ENCODE assay signal across 8 cellular contexts in genomic region chr6:73854998-73855718, GRCh38.
DNase-seq lines count a peak whose midpoint lies in the region; ATAC-seq and TF ChIP-seq lines count a peak whose summit lies in the region.

No MANE protein-coding gene starts in this region.

- ATAC-seq in GM18499 (IDR thresholded peaks at IDR 0.05; ENCODE audit: insufficient read depth, unreplicated experiment): peak; percentile 54
- no peak for ATAC-seq in GM19324 (IDR thresholded peaks at IDR 0.05; ENCODE audit: low FRiP score, unreplicated experiment)
- ATAC-seq in HG03442 (IDR thresholded peaks at IDR 0.05; ENCODE audit: unreplicated experiment): no peak

- H2BK5ac ChIP-seq in mesenchymal stem cell (ENCODE audit: low read depth, low read length, poor library complexity, severe bottlenecking): no peak overlapping the region

- no peak overlapping the region for H4K8ac ChIP-seq in mesenchymal stem cell (ENCODE audit: low read length)

- H3K18ac ChIP-seq in mesenchymal stem cell (ENCODE audit: low read depth in 1 of 2, low read length in 2 of 2): no peak overlapping the region

- no peak overlapping the region for H3K14ac ChIP-seq in mesenchymal stem cell (ENCODE audit: low read length in 2 of 2)

- POLR2A ChIA-PET in BJ (lab: Charles Lee): interaction anchor here (0.6 kb wide), 1 partner anchor 199 kb away, joined by 3 read pairs; no protein-coding TSS in a partner anchor

- peaks cover 6% of the 10 kb centered on the region; the same call in 1 of the 2 replicates for H3K4me1 ChIP-seq in OCI-LY3 (ENCODE audit: low read length)
- H3K4me1 ChIP-seq in mesenchymal stem cell (ENCODE audit: control insufficient read depth, insufficient read depth, low read depth, low read length): no peaks in the 10 kb centered on the region

- no peaks in the 10 kb centered on the region for H3K79me2 ChIP-seq in OCI-LY3 (ENCODE audit: low read length)

- H3K23ac ChIP-seq in mesenchymal stem cell (ENCODE audit: low read length in 2 of 2): no peak overlapping the region

- H2AFZ ChIP-seq in OCI-LY3 (ENCODE audit: low read depth, low read length) (peak overlapping the region; percentile 65), mesenchymal stem cell (ENCODE audit: low read depth, low read length) (no peak overlapping the region)

- H3K4ac ChIP-seq in mesenchymal stem cell (ENCODE audit: low read depth in 1 of 2, low read length in 2 of 2): no peak overlapping the region

- no peak overlapping the region for H2BK15ac ChIP-seq in mesenchymal stem cell (ENCODE audit: low read depth, poor library complexity, severe bottlenecking)

- no peak overlapping the region for H4K91ac ChIP-seq in mesenchymal stem cell (ENCODE audit: low read length)

- H3K27ac ChIP-seq in OCI-LY3 (ENCODE audit: low read length): no peak overlapping the region
- H3K27ac ChIP-seq in mesenchymal stem cell (ENCODE audit: low read length, poor library complexity, severe bottlenecking): no peak overlapping the region

- H3K9me3 ChIP-seq in OCI-LY3 (ENCODE audit: insufficient read depth, low read length): no peaks in the 10 kb centered on the region
- H3K9me3 ChIP-seq in mesenchymal stem cell (ENCODE audit: control insufficient read depth, low read length): no peaks in the 10 kb centered on the region

- H2AK5ac ChIP-seq in mesenchymal stem cell (ENCODE audit: low read length, severe bottlenecking): no peak overlapping the region

- H2BK12ac ChIP-seq in mesenchymal stem cell (ENCODE audit: low read length in 2 of 2): no peak overlapping the region

- WGBS in mesenchymal stem cell: no CpG with 5 or more reads among the region's 5 CpGs

- no peaks in the 10 kb centered on the region for H3K36me3 ChIP-seq in BJ (ENCODE audit: control insufficient read depth, insufficient read depth, low read length)
- H3K36me3 ChIP-seq in OCI-LY3 (replicated peaks; ENCODE audit: low read depth, low read length): no peaks in the 10 kb centered on the region
- H3K36me3 ChIP-seq in mesenchymal stem cell (ENCODE audit: control insufficient read depth in 1 of 2, insufficient read depth in 2 of 2, low read depth in 1 of 2, low read length in 2 of 2): peaks cover 0 to 17% of the 10 kb centered on the region in 2 experiments

- CTCF ChIA-PET in BJ (lab: Yijun Ruan, JAX): interaction anchor here (0.6 to 4.8 kb wide), 12 partner anchors 11 to 1355 kb away, joined by 3 to 24 read pairs (median 3); no protein-coding TSS in a partner anchor

- H3K27me3 ChIP-seq in BJ (ENCODE audit: control insufficient read depth, insufficient read depth, low read length) (no peaks in the 10 kb centered on the region), OCI-LY3 (ENCODE audit: low read depth, low read length) (no peaks in the 10 kb centered on the region), mesenchymal stem cell (ENCODE audit: control insufficient read depth in 1 of 2, insufficient read depth in 1 of 2, low read length in 2 of 2) (no peaks in the 10 kb centered on the region)

- no peak for DNase-seq in BJ (ENCODE audit: low read depth)
- peak; percentile 37 for DNase-seq in HuH-7 (ENCODE audit: low spot score)
- peak; percentile 84 for DNase-seq in choroid plexus epithelial cell (ENCODE audit: low read depth)
- peak; percentile 68 for DNase-seq in mesenchymal stem cell

- H3K79me1 ChIP-seq in mesenchymal stem cell (replicated peaks; ENCODE audit: low read length, poor library complexity, severe bottlenecking): no peaks in the 10 kb centered on the region

- H3K4me3 ChIP-seq in BJ (ENCODE audit: low read depth, low read length) (no peak overlapping the region), OCI-LY3 (ENCODE audit: low read length) (peak overlapping the region; percentile 63), choroid plexus epithelial cell (ENCODE audit: low read depth, low read length) (peak overlapping the region; percentile 39), mesenchymal stem cell (ENCODE audit: insufficient read depth in 1 of 2, low read depth in 1 of 2, low read length in 2 of 2) (peak overlapping the region in 1 of 2 experiments; percentile 52)

- no peak overlapping the region for H2BK120ac ChIP-seq in mesenchymal stem cell (ENCODE audit: low read depth, low read length)

- H3K4me2 ChIP-seq in OCI-LY3 (ENCODE audit: low read length) (peak overlapping the region; percentile 75), mesenchymal stem cell (ENCODE audit: low read length, poor library complexity, severe bottlenecking) (no peak overlapping the region)

- no peaks in the 10 kb centered on the region for H4K20me1 ChIP-seq in OCI-LY3 (ENCODE audit: insufficient read depth, low read length)

- peak; percentile 61 for TF ChIP-seq CTCF in BJ (IDR thresholded peaks at IDR 0.05; ENCODE audit: insufficient read depth, low read depth, low read length)
- peak; percentile 93 for TF ChIP-seq CTCF in OCI-LY3 (IDR thresholded peaks at IDR 0.05; ENCODE audit: low read depth, low read length)
- TF ChIP-seq CTCF in choroid plexus epithelial cell (conservative IDR thresholded peaks at IDR 0.05; ENCODE audit: low read depth, low read length): peak; percentile 66

- H3K9ac ChIP-seq in OCI-LY3 (ENCODE audit: low read length) (no peak overlapping the region), mesenchymal stem cell (ENCODE audit: low read length) (peak overlapping the region; percentile 73)
